8 cellular contexts compared by ENCODE assay signal in genomic region chr3:13419356-13420050, GRCh38. TPM values are rescaled to one million over a fixed set of nuclear protein-coding genes. Genes with fewer than 3 reads are reported as not detected.
A peak's percentile ranks its signal among the peaks of the same experiment; 100 is the strongest.
DNase-seq lines count a peak whose midpoint lies in the region; ATAC-seq, FAIRE-seq and TF ChIP-seq lines count a peak whose summit lies in the region.

No MANE protein-coding gene starts in this region.

- H3K27me3 Mint-ChIP-seq in natural killer cell treated with Interleukin-12 subunit alpha and Interleukin-12 subunit beta and Interleukin-15 and Interleukin-18, amount 100 ng/mL, for 72 hours, result no peaks in the 10 kb centered on the region

- H3K4me1 ChIP-seq in esophagus (ENCODE audit: control insufficient read depth in 2 of 2, insufficient read depth in 2 of 2, low read length in 1 of 2) (peaks cover 4 to 10% of the 10 kb centered on the region in 2 donors), subcutaneous abdominal adipose tissue (ENCODE audit: control insufficient read depth in 5 of 5, insufficient read depth in 5 of 5, low read length in 5 of 5) (peaks cover 0 to 15% (median 11%) of the 10 kb centered on the region in 5 donors)

- H3K36me3 ChIP-seq in esophagus (ENCODE audit: control insufficient read depth in 2 of 2, insufficient read depth in 2 of 2, low read length in 1 of 2) (peaks cover 0 to 2% of the 10 kb centered on the region in 2 donors), subcutaneous abdominal adipose tissue (ENCODE audit: control insufficient read depth in 5 of 5, insufficient read depth in 5 of 5, low read length in 5 of 5) (no peaks in the 10 kb centered on the region)

- H3K27ac ChIP-seq in esophagus (ENCODE audit: low read depth in 2 of 2, low read length in 1 of 2) (peak overlapping the region; percentile 37 to 67), subcutaneous abdominal adipose tissue (ENCODE audit: low read depth, low read length) (no peak overlapping the region)

- no peaks in the 10 kb centered on the region for H3K27me3 ChIP-seq in esophagus (ENCODE audit: control insufficient read depth in 1 of 2, insufficient read depth in 2 of 2, low read length in 2 of 2)
- peaks cover 14 to 32% (median 14%) of the 10 kb centered on the region in 5 donors for H3K27me3 ChIP-seq in subcutaneous abdominal adipose tissue (ENCODE audit: control insufficient read depth in 5 of 5, insufficient read depth in 4 of 5, low read length in 5 of 5)

- H3K9me3 ChIP-seq in esophagus (ENCODE audit: control insufficient read depth in 2 of 2, insufficient read depth in 1 of 2, low read depth in 1 of 2, low read length in 1 of 2), result no peaks in the 10 kb centered on the region
- H3K9me3 ChIP-seq in subcutaneous abdominal adipose tissue (ENCODE audit: control insufficient read depth in 5 of 5, low read length in 5 of 5), result no peaks in the 10 kb centered on the region

- H3K27ac Mint-ChIP-seq in natural killer cell treated with Interleukin-12 subunit alpha and Interleukin-12 subunit beta and Interleukin-15 and Interleukin-18, amount 100 ng/mL, for 72 hours, result peak overlapping the region; percentile 96 to 97

- no peak for FAIRE-seq in H54 (lab: Jason Lieb, UNC)

- peak overlapping the region in 1 of 5 donors; percentile 23 for H3K9ac ChIP-seq in subcutaneous abdominal adipose tissue (ENCODE audit: low read length in 5 of 5)

- ATAC-seq in GM18502 (IDR thresholded peaks at IDR 0.05; ENCODE audit: poor library complexity, unreplicated experiment) (peak; percentile 63), HG02642 (IDR thresholded peaks at IDR 0.05; ENCODE audit: poor library complexity, unreplicated experiment) (peak; percentile 51)
- peak; percentile 65 to 77 for ATAC-seq in natural killer cell treated with Interleukin-12 subunit alpha and Interleukin-12 subunit beta and Interleukin-15 and Interleukin-18, amount 100 ng/mL, for 72 hours

- peak overlapping the region; percentile 85 for H3K4me3 Mint-ChIP-seq in natural killer cell treated with Interleukin-12 subunit alpha and Interleukin-12 subunit beta and Interleukin-15 and Interleukin-18, amount 100 ng/mL, for 72 hours

- DNase-seq in NCI-H2029 treated with DMSO at 0.1 percent for 48 hours (lab: John Stamatoyannopoulos, UW) (peak; percentile 44), activated T-cell treated with anti-CD3 and anti-CD28 coated beads for 4 hours (peak; percentile 45), H54 (ENCODE audit: insufficient read length, low spot score) (no peak)
- DNase-seq in natural killer cell treated with Interleukin-12 subunit alpha and Interleukin-12 subunit beta and Interleukin-15 and Interleukin-18, amount 100 ng/mL, for 72 hours (ENCODE audit: low spot score), result peak; percentile 73

- no peak for TF ChIP-seq POLR2A in H54 (IDR thresholded peaks at IDR 0.05; ENCODE audit: low read depth, low read length)

- peaks cover 44 to 46% of the 10 kb centered on the region in 2 donors for H3K4me1 Mint-ChIP-seq in natural killer cell treated with Interleukin-12 subunit alpha and Interleukin-12 subunit beta and Interleukin-15 and Interleukin-18, amount 100 ng/mL, for 72 hours (ENCODE audit: low read depth in 2 of 2)

- peaks cover 5% of the 10 kb centered on the region for H3K36me3 Mint-ChIP-seq in natural killer cell treated with Interleukin-12 subunit alpha and Interleukin-12 subunit beta and Interleukin-15 and Interleukin-18, amount 100 ng/mL, for 72 hours

- 1 to 2% methylated on average over 54 to 74 of the region's 74 CpGs for WGBS in esophagus, 2 donors

- H3K4me3 ChIP-seq in esophagus (ENCODE audit: low read depth in 1 of 2, low read length in 2 of 2), result peak overlapping the region; percentile 64 to 69
- peak overlapping the region in 4 of 5 donors; percentile 22 to 61 (median 54) for H3K4me3 ChIP-seq in subcutaneous abdominal adipose tissue (ENCODE audit: low read depth in 1 of 5, low read length in 5 of 5)

- no peaks in the 10 kb centered on the region for H3K9me3 Mint-ChIP-seq in natural killer cell treated with Interleukin-12 subunit alpha and Interleukin-12 subunit beta and Interleukin-15 and Interleukin-18, amount 100 ng/mL, for 72 hours

RNA-seq across cellular contexts. Expression of gene NUP210, which starts 0.6 kb away (rescaled TPM):
- 1 to 10 TPM; 5.7 to 5.9 TPM for polyA plus RNA-seq in esophagus
- total RNA-seq in natural killer cell treated with Interleukin-12 subunit alpha and Interleukin-12 subunit beta and Interleukin-15 and Interleukin-18, amount 100 ng/mL, for 72 hours, result 100 to 1,000 TPM; 106 to 224 TPM
